In genomic region chr10:110487411-110488123, GRCh38 we compare ENCODE assay signal across 16 cellular contexts. TPM values are rescaled to one million over a fixed set of nuclear protein-coding genes. Genes with fewer than 3 reads are reported as not detected.
A peak's percentile ranks its signal among the peaks of the same experiment; 100 is the strongest.
DNase-seq lines count a peak whose midpoint lies in the region; ATAC-seq lines count a peak whose summit lies in the region.
"Had no signal": no experiment of that assay in that cellular context is flagged by ENCODE, and none has a peak within 500 bp of the region (broad histone marks: within the 10 kb centered on the region; RNA-seq: fewer than 3 reads in every experiment).

No MANE protein-coding gene starts in this region.

- peak overlapping the region; percentile 0; the same call in 1 of the 2 replicates for H3K4me3 ChIP-seq in iPS-20b (ENCODE audit: low read length)
- H3K4me3 ChIP-seq: HAP-1, lower lobe of right lung, pancreas had no signal

- H3K4me1 ChIP-seq in iPS-20b (ENCODE audit: insufficient read depth, low read length) = peaks cover 24% of the 10 kb centered on the region
- H3K4me1 ChIP-seq: BE2C, HAP-1, lower lobe of right lung, pancreas had no signal

- peak overlapping the region; percentile 1 for H3K27ac ChIP-seq in iPS-20b (ENCODE audit: low read length)
- H3K27ac ChIP-seq: lower lobe of right lung, pancreas had no signal

- peak overlapping the region; percentile 31; the same call in 1 of the 2 replicates for H3K9ac ChIP-seq in iPS-20b (ENCODE audit: low read depth, low read length)

- ATAC-seq in GM19463 (IDR thresholded peaks at IDR 0.05; ENCODE audit: unreplicated experiment) = no peak
- ATAC-seq in GM21367 (IDR thresholded peaks at IDR 0.05; ENCODE audit: unreplicated experiment) = no peak
- ATAC-seq: lower lobe of right lung, pancreas had no signal

- H3K27me3 ChIP-seq in iPS-20b (ENCODE audit: insufficient read depth, low read length) = no peaks in the 10 kb centered on the region
- H3K27me3 ChIP-seq: BE2C, pancreas had no signal

- H3K9me3 ChIP-seq in iPS-20b (ENCODE audit: insufficient read depth, low read depth, low read length) = no peaks in the 10 kb centered on the region
- H3K9me3 ChIP-seq: BE2C, HAP-1, lower lobe of right lung, pancreas had no signal

- DNase-seq in A172 (ENCODE audit: low spot score) (peak; percentile 91), ELR (ENCODE audit: low read depth) (peak; percentile 79), SW480 (ENCODE audit: low spot score) (peak; percentile 75), DMS79 treated with DMSO at 0.1 percent for 48 hours (lab: John Stamatoyannopoulos, UW) (no peak), SK-N-DZ (ENCODE audit: low spot score) (no peak)
- DNase-seq: activated naive CD8-positive, alpha-beta T cell treated with anti-CD3 and anti-CD28 coated beads, Interleukin-2, amount 10 ng/mL, durations not matched to agents 7 days and 5 days; BE2C; lower lobe of right lung; NCI-H146; pancreas; stimulated activated CD4-positive, alpha-beta T cell treated with anti-CD3 and anti-CD28 coated beads, Interleukin-1b, Interleukin-23, amount 100 ng/mL, for 48 hours; T-helper 2 cell had no signal

- no peaks in the 10 kb centered on the region for H3K36me3 ChIP-seq in iPS-20b (ENCODE audit: insufficient read depth, low read depth, low read length)
- H3K36me3 ChIP-seq: BE2C, HAP-1, lower lobe of right lung, pancreas had no signal

RNA-seq across cellular contexts. Expression of gene DUSP5, which starts 10.1 kb away (rescaled TPM):
- total RNA-seq in A172 (2014; rRNA removed; shearing (Covaris generic)) = 6.8 and 9.5 TPM in 2 replicates
- not detected in 2 replicates for polyA plus RNA-seq in SK-N-DZ (2014; cell fraction: cytosol; rRNA removed)
- polyA plus RNA-seq in SK-N-DZ (2014; cell fraction: nucleus; rRNA removed) = 0.05 TPM in 1 of 2 replicates, not detected in the other

Comparison
In these comparisons a context has a peak if more than half of its experiments do, and no peak if none do; other contexts are left out.
1. DNase-seq: peak in A172 (single experiment), ELR (single experiment) and SW480 (single experiment); none in DMS79 treated with DMSO at 0.1 percent for 48 hours (single experiment) and SK-N-DZ (single experiment).